ENCODE assay signal across 1 cellular context in genomic region chr1:10378071-10378841, GRCh38.
TF ChIP-seq lines count a peak whose summit lies in the region.

No MANE protein-coding gene starts in this region.

TF ChIP-seq in HepG2, 621 proteins besides CTCF, POLR2A, EP300 and RAD21:
- TF ChIP-seq PREB (CRISPR knock-in tag; IDR thresholded peaks at IDR 0.05) (no peak), RBM22 (optimal IDR thresholded peaks at IDR 0.05; ENCODE audit: low read length) (peak; percentile 50)
TF ChIP-seq in HepG2: peak in this region for 1.
